In genomic region chr1:197199923-197200467, GRCh38 we compare ENCODE assay signal across 8 cellular contexts. TPM values are rescaled to one million over a fixed set of nuclear protein-coding genes. Genes with fewer than 3 reads are reported as not detected.
A peak's percentile ranks its signal among the peaks of the same experiment; 100 is the strongest.
DNase-seq lines count a peak whose midpoint lies in the region; ATAC-seq and TF ChIP-seq lines count a peak whose summit lies in the region.

No MANE protein-coding gene starts in this region.

- DNase-seq in BJ (ENCODE audit: low read depth) = no peak
- no peak for DNase-seq in HL-60 (ENCODE audit: low read depth in 1 of 2, low spot score in 1 of 2)
- no peak for DNase-seq in ascending aorta (ENCODE audit: low spot score in 2 of 2)
- DNase-seq in mesenchymal stem cell = no peak
- DNase-seq in stimulated activated CD4-positive, alpha-beta T cell treated with anti-CD3 and anti-CD28 coated beads, Interleukin-4, amount 100 ng/mL, for 24 hours = no peak

- H3K36me3 ChIP-seq in BJ (ENCODE audit: control insufficient read depth, insufficient read depth, low read length) (no peaks in the 10 kb centered on the region), ascending aorta (no peaks in the 10 kb centered on the region), mesenchymal stem cell (ENCODE audit: control insufficient read depth in 1 of 2, insufficient read depth in 2 of 2, low read depth in 1 of 2, low read length in 2 of 2) (peaks cover 0 to 4% of the 10 kb centered on the region in 2 experiments)

- POLR2A ChIA-PET in BJ (lab: Charles Lee) = no interaction called here

- no peak overlapping the region for H3K4ac ChIP-seq in mesenchymal stem cell (ENCODE audit: low read depth in 1 of 2, low read length in 2 of 2)

- H2AFZ ChIP-seq in mesenchymal stem cell (ENCODE audit: low read depth, low read length) = no peak overlapping the region

- H3K9ac ChIP-seq in mesenchymal stem cell (ENCODE audit: low read length) = peak overlapping the region; percentile 99

- H2BK15ac ChIP-seq in mesenchymal stem cell (ENCODE audit: low read depth, poor library complexity, severe bottlenecking) = no peak overlapping the region

- H4K91ac ChIP-seq in mesenchymal stem cell (ENCODE audit: low read length) = no peak overlapping the region

- H3K79me1 ChIP-seq in mesenchymal stem cell (replicated peaks; ENCODE audit: low read length, poor library complexity, severe bottlenecking) = peaks cover 4% of the 10 kb centered on the region

- H3K4me1 ChIP-seq in ascending aorta = peaks cover 0 to 3% of the 10 kb centered on the region in 2 donors
- H3K4me1 ChIP-seq in mesenchymal stem cell (ENCODE audit: control insufficient read depth, insufficient read depth, low read depth, low read length) = no peaks in the 10 kb centered on the region

- no peak overlapping the region for H3K23ac ChIP-seq in mesenchymal stem cell (ENCODE audit: low read length in 2 of 2)

- 85% methylated on average over 2 of the region's 5 CpGs for WGBS in mesenchymal stem cell

- H2BK5ac ChIP-seq in mesenchymal stem cell (ENCODE audit: low read depth, low read length, poor library complexity, severe bottlenecking) = no peak overlapping the region

- ATAC-seq in HG02610 (IDR thresholded peaks at IDR 0.05; ENCODE audit: unreplicated experiment) = no peak
- no peak for ATAC-seq in GM18520 (IDR thresholded peaks at IDR 0.05; ENCODE audit: unreplicated experiment)
- ATAC-seq in GM21528 (IDR thresholded peaks at IDR 0.05; ENCODE audit: low FRiP score, unreplicated experiment) = no peak

- no peak overlapping the region for H4K8ac ChIP-seq in mesenchymal stem cell (ENCODE audit: low read length)

- no peak overlapping the region for H2BK120ac ChIP-seq in mesenchymal stem cell (ENCODE audit: low read depth, low read length)

- peak overlapping the region; percentile 51 for H3K4me2 ChIP-seq in mesenchymal stem cell (ENCODE audit: low read length, poor library complexity, severe bottlenecking)

- H3K9me3 ChIP-seq in ascending aorta (no peaks in the 10 kb centered on the region), mesenchymal stem cell (ENCODE audit: control insufficient read depth, low read length) (no peaks in the 10 kb centered on the region)

- H3K4me3 ChIP-seq in BJ (ENCODE audit: low read depth, low read length) = peak overlapping the region; percentile 66
- peak overlapping the region; percentile 68 for H3K4me3 ChIP-seq in HL-60 (replicated peaks; ENCODE audit: insufficient read depth, low read length)
- peak overlapping the region; percentile 89 to 100 for H3K4me3 ChIP-seq in ascending aorta
- H3K4me3 ChIP-seq in mesenchymal stem cell (ENCODE audit: insufficient read depth in 1 of 2, low read depth in 1 of 2, low read length in 2 of 2) = peak overlapping the region in 1 of 2 experiments; percentile 97

- TF ChIP-seq CTCF in BJ (IDR thresholded peaks at IDR 0.05; ENCODE audit: insufficient read depth, low read depth, low read length) = no peak
- TF ChIP-seq CTCF in HL-60 (IDR thresholded peaks at IDR 0.05; ENCODE audit: insufficient read depth, low read length) = no peak
- no peak for TF ChIP-seq CTCF in ascending aorta (IDR thresholded peaks at IDR 0.05)

- no peak overlapping the region for H3K18ac ChIP-seq in mesenchymal stem cell (ENCODE audit: low read depth in 1 of 2, low read length in 2 of 2)

- H2AK5ac ChIP-seq in mesenchymal stem cell (ENCODE audit: low read length, severe bottlenecking) = no peak overlapping the region

- CTCF ChIA-PET in BJ (lab: Yijun Ruan, JAX) = no interaction called here

- no peaks in the 10 kb centered on the region for H3K27me3 ChIP-seq in BJ (ENCODE audit: control insufficient read depth, insufficient read depth, low read length)
- no peaks in the 10 kb centered on the region for H3K27me3 ChIP-seq in HL-60 (ENCODE audit: insufficient read depth, poor library complexity, severe bottlenecking)
- no peaks in the 10 kb centered on the region for H3K27me3 ChIP-seq in ascending aorta
- no peaks in the 10 kb centered on the region for H3K27me3 ChIP-seq in mesenchymal stem cell (ENCODE audit: control insufficient read depth in 1 of 2, insufficient read depth in 1 of 2, low read length in 2 of 2)

- H2BK12ac ChIP-seq in mesenchymal stem cell (ENCODE audit: low read length in 2 of 2) = no peak overlapping the region

- no peak overlapping the region for H3K27ac ChIP-seq in HL-60 (replicated peaks)
- peak overlapping the region; percentile 97 to 98 for H3K27ac ChIP-seq in ascending aorta
- no peak overlapping the region for H3K27ac ChIP-seq in mesenchymal stem cell (ENCODE audit: low read length, poor library complexity, severe bottlenecking)

- intact Hi-C loops in ascending aorta (cut with DNase I) = no loop called here

- no peak overlapping the region for H3K14ac ChIP-seq in mesenchymal stem cell (ENCODE audit: low read length in 2 of 2)

RNA-seq across cellular contexts. Expression of gene ZBTB41, which starts 1.1 kb away (rescaled TPM):
- 3.4 and 7.3 TPM in 2 replicates for polyA plus RNA-seq in BJ (2011; rRNA removed)
- polyA minus RNA-seq in BJ (2011; rRNA and poly(A)+ RNA removed) = 8.4 and 9.1 TPM in 2 replicates
- 1.9 TPM for total RNA-seq in ascending aorta
- 5.3 TPM for polyA plus RNA-seq in mesenchymal stem cell (2013, experiment 1 of 2)
- polyA plus RNA-seq in mesenchymal stem cell (2013, experiment 2 of 2) = 5.5 TPM

RNA-seq across cellular contexts. Expression of gene ASPM, which starts 53.5 kb away (rescaled TPM):
- polyA plus RNA-seq in BJ (2011; rRNA removed) = 4.6 and 9.4 TPM in 2 replicates
- polyA minus RNA-seq in BJ (2011; rRNA and poly(A)+ RNA removed) = 8.3 and 13.7 TPM in 2 replicates
- not detected for total RNA-seq in ascending aorta
- 2.0 TPM for polyA plus RNA-seq in mesenchymal stem cell (2013, experiment 1 of 2)
- 1.8 TPM for polyA plus RNA-seq in mesenchymal stem cell (2013, experiment 2 of 2)

Comparison
In these comparisons a context has a peak if more than half of its experiments do, and no peak if none do; other contexts are left out.
1. H3K27ac ChIP-seq: peak in ascending aorta (2 of 2); none in HL-60 (single experiment) and mesenchymal stem cell (single experiment).